ENCODE assay signal across 34 cellular contexts in the genomic region with DNA sequence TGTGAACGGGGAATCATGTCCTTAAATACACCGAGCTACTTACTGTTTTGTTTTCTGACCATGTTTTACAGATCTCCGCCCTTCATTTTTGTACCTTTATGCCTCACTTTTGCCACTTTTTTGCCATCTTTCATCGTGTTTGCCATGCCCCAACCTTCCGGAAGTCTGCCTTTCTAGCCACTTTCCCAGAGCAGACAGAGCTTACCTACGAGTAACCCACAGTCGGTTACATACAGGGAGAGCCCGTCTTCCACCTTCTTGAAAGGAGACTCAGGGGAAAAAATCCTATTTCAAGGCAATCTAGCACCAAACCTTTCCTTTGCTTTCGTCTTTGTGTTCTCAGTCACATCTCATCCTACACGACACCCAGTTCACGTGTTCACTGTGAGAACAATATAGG. TPM values are rescaled to one million over a fixed set of nuclear protein-coding genes. Genes with fewer than 3 reads are reported as not detected.
DNase-seq lines count a peak whose midpoint lies in the region; ATAC-seq and TF ChIP-seq lines count a peak whose summit lies in the region.
"Had no signal": no experiment of that assay in that cellular context is flagged by ENCODE, and none has a peak within 500 bp of the region (broad histone marks: within the 10 kb centered on the region; RNA-seq: fewer than 3 reads in every experiment).

No MANE protein-coding gene starts in this region.

- no peaks in the 10 kb centered on the region for H3K27me3 ChIP-seq in osteoblast (ENCODE audit: insufficient read depth, low read length)
- H3K27me3 ChIP-seq: BLaER1; BLaER1 treated with 17β-estradiol and CSF1 and Interleukin-3, amounts not matched to agents 10 nM and 100 nM had no signal

- TF ChIP-seq CTCF in osteoblast (IDR thresholded peaks at IDR 0.05; ENCODE audit: extremely low read depth, low read depth, low read length) (no peak), osteocyte (IDR thresholded peaks at IDR 0.05) (no peak), type B pancreatic cell (conservative IDR thresholded peaks at IDR 0.05) (no peak)

- H3K4me1 Mint-ChIP-seq in osteocyte (ENCODE audit: unreplicated experiment) (no peaks in the 10 kb centered on the region), type B pancreatic cell (ENCODE audit: unreplicated experiment) (no peaks in the 10 kb centered on the region)
- H3K4me1 Mint-ChIP-seq: B cell; CD14-positive monocyte; CD4-positive, alpha-beta memory T cell; CD8-positive, alpha-beta memory T cell had no signal

- no peaks in the 10 kb centered on the region for H3K4me1 ChIP-seq in osteoblast (ENCODE audit: insufficient read depth, low read length)
- H3K4me1 ChIP-seq: A549; BE2C; BLaER1; BLaER1 treated with 17β-estradiol and CSF1 and Interleukin-3, amounts not matched to agents 10 nM and 100 nM; Caco-2 had no signal

- no peak overlapping the region for H3K27ac Mint-ChIP-seq in osteocyte (ENCODE audit: unreplicated experiment)
- H3K27ac Mint-ChIP-seq in type B pancreatic cell = no peak overlapping the region
- H3K27ac Mint-ChIP-seq: B cell; CD14-positive monocyte; CD4-positive, alpha-beta T cell; CD4-positive, CD25-positive, alpha-beta regulatory T cell; CD8-positive, alpha-beta memory T cell; CD8-positive, alpha-beta T cell had no signal

- H3K79me2 ChIP-seq in osteoblast (ENCODE audit: insufficient read depth, low read length) = no peaks in the 10 kb centered on the region

- H3K9me3 ChIP-seq in osteoblast (ENCODE audit: low read depth, low read length) = no peaks in the 10 kb centered on the region
- H3K9me3 ChIP-seq: BE2C; BLaER1 treated with 17β-estradiol and CSF1 and Interleukin-3, amounts not matched to agents 10 nM and 100 nM; Caco-2 had no signal

- no peaks in the 10 kb centered on the region for H4K20me1 ChIP-seq in osteoblast (ENCODE audit: insufficient read depth, low read length)
- H4K20me1 ChIP-seq: BLaER1; BLaER1 treated with 17β-estradiol and CSF1 and Interleukin-3, amounts not matched to agents 10 nM and 100 nM had no signal

- H3K4me2 ChIP-seq in osteoblast (ENCODE audit: insufficient read depth, low read length) = no peak overlapping the region
- H3K4me2 ChIP-seq: A549; BLaER1; BLaER1 treated with 17β-estradiol and CSF1 and Interleukin-3, amounts not matched to agents 10 nM and 100 nM had no signal

- no peak overlapping the region for H3K4me3 ChIP-seq in osteoblast (ENCODE audit: insufficient read depth, low read length)
- H3K4me3 ChIP-seq: A549; BLaER1; BLaER1 treated with 17β-estradiol and CSF1 and Interleukin-3, amounts not matched to agents 10 nM and 100 nM had no signal

- ATAC-seq in GM21447 (IDR thresholded peaks at IDR 0.05; ENCODE audit: unreplicated experiment) = no peak
- ATAC-seq: A549; CD8-positive, alpha-beta T cell had no signal

- H3K4me3 Mint-ChIP-seq in osteocyte (ENCODE audit: unreplicated experiment) (no peak overlapping the region), type B pancreatic cell (no peak overlapping the region)
- H3K4me3 Mint-ChIP-seq: B cell; CD14-positive monocyte; CD4-positive, alpha-beta memory T cell; CD4-positive, alpha-beta T cell; CD4-positive, CD25-positive, alpha-beta regulatory T cell; CD8-positive, alpha-beta memory T cell; CD8-positive, alpha-beta T cell had no signal

- no peaks in the 10 kb centered on the region for H3K36me3 ChIP-seq in osteoblast (ENCODE audit: insufficient read depth, low read length)
- H3K36me3 ChIP-seq: BE2C; BLaER1; BLaER1 treated with 17β-estradiol and CSF1 and Interleukin-3, amounts not matched to agents 10 nM and 100 nM had no signal

- H3K9me3 Mint-ChIP-seq in osteocyte (ENCODE audit: unreplicated experiment) (peaks cover 40% of the 10 kb centered on the region), type B pancreatic cell (peaks cover 5% of the 10 kb centered on the region)
- H3K9me3 Mint-ChIP-seq: CD4-positive, alpha-beta T cell; CD8-positive, alpha-beta T cell had no signal

- H2AFZ ChIP-seq in osteoblast (ENCODE audit: low read length) = no peak overlapping the region

- DNase-seq in osteoblast (ENCODE audit: insufficient read length, low spot score, missing footprints) = peak; percentile 74
- DNase-seq in osteocyte (ENCODE audit: extremely low spot score, unreplicated experiment) = peak; percentile 56
- DNase-seq in type B pancreatic cell (ENCODE audit: extremely low spot score, unreplicated experiment) = no peak
- DNase-seq: 8988T; ACHN; AML-193; BE2C; C1 segment of cervical spinal cord; Caco-2; Calu3; CD4-positive, alpha-beta memory T cell; CD4-positive, alpha-beta T cell; CD4-positive, CD25-positive, alpha-beta regulatory T cell; CD8-positive, alpha-beta memory T cell; CD8-positive, alpha-beta T cell; COR-L47; DMS 273 treated with DMSO at 0.1 percent for 48 hours; DMS153; DMS53; DMS79; DMS79 treated with DMSO at 0.1 percent for 48 hours; DND-41; EL had no signal

- H3K36me3 Mint-ChIP-seq in osteocyte (ENCODE audit: unreplicated experiment) (no peaks in the 10 kb centered on the region), type B pancreatic cell (no peaks in the 10 kb centered on the region)
- H3K36me3 Mint-ChIP-seq: CD14-positive monocyte; CD4-positive, alpha-beta memory T cell; CD4-positive, CD25-positive, alpha-beta regulatory T cell; CD8-positive, alpha-beta memory T cell; CD8-positive, alpha-beta T cell had no signal

- H3K27ac ChIP-seq in osteoblast (ENCODE audit: low read depth, low read length) = no peak overlapping the region
- H3K27ac ChIP-seq: 22Rv1; A549; BLaER1; BLaER1 treated with 17β-estradiol and CSF1 and Interleukin-3, amounts not matched to agents 10 nM and 100 nM; C4-2B had no signal

- H3K27me3 Mint-ChIP-seq in osteocyte (ENCODE audit: unreplicated experiment) = no peaks in the 10 kb centered on the region
- no peaks in the 10 kb centered on the region for H3K27me3 Mint-ChIP-seq in type B pancreatic cell

RNA-seq across cellular contexts. Expression of a gene that starts 26.1 kb away (rescaled TPM):
- total RNA-seq in osteoblast (not detected in 2 replicates), osteocyte (not detected in 2 replicates), type B pancreatic cell (ENCODE audit: low replicate concordance) (not detected in 2 replicates)
- total RNA-seq: A673; B cell; Caco-2; Calu3; CD4-positive, alpha-beta memory T cell; CD4-positive, alpha-beta T cell; CD4-positive, CD25-positive, alpha-beta regulatory T cell; CD8-positive, alpha-beta memory T cell; CD8-positive, alpha-beta T cell had no signal

RNA-seq across cellular contexts. Expression of a gene that starts 36.1 kb away (rescaled TPM):
- total RNA-seq in osteoblast (not detected in 2 replicates), osteocyte (not detected in 2 replicates), type B pancreatic cell (ENCODE audit: low replicate concordance) (not detected in 2 replicates)
- total RNA-seq: A172; A673; B cell; Caco-2; Calu3; CD4-positive, alpha-beta memory T cell; CD4-positive, alpha-beta T cell; CD4-positive, CD25-positive, alpha-beta regulatory T cell; CD8-positive, alpha-beta memory T cell; CD8-positive, alpha-beta T cell had no signal

RNA-seq across cellular contexts. Expression of a gene that starts 36.8 kb away (rescaled TPM):
- total RNA-seq in osteoblast = not detected in 2 replicates
- not detected in 2 replicates for total RNA-seq in osteocyte
- total RNA-seq in type B pancreatic cell (ENCODE audit: low replicate concordance) = not detected in 2 replicates
- total RNA-seq: B cell; Calu3; CD4-positive, alpha-beta memory T cell; CD4-positive, alpha-beta T cell; CD4-positive, CD25-positive, alpha-beta regulatory T cell; CD8-positive, alpha-beta T cell had no signal

RNA-seq across cellular contexts. Expression of a gene that starts 41.3 kb away (rescaled TPM):
- not detected in 2 replicates for total RNA-seq in osteoblast
- total RNA-seq in osteocyte = not detected in 2 replicates
- not detected in 2 replicates for total RNA-seq in type B pancreatic cell (ENCODE audit: low replicate concordance)
- total RNA-seq: Caco-2; Calu3; CD4-positive, alpha-beta memory T cell; CD4-positive, alpha-beta T cell; CD4-positive, CD25-positive, alpha-beta regulatory T cell; CD8-positive, alpha-beta memory T cell; CD8-positive, alpha-beta T cell had no signal

RNA-seq across cellular contexts. Expression of a gene that starts 56.8 kb away (rescaled TPM):
- total RNA-seq in osteoblast (not detected in 2 replicates), osteocyte (not detected in 2 replicates), type B pancreatic cell (ENCODE audit: low replicate concordance) (not detected in 2 replicates)
- total RNA-seq: A172; A673; B cell; Caco-2; Calu3; CD4-positive, alpha-beta memory T cell; CD4-positive, alpha-beta T cell; CD4-positive, CD25-positive, alpha-beta regulatory T cell; CD8-positive, alpha-beta memory T cell; CD8-positive, alpha-beta T cell; Daoy had no signal
